In the genomic region with DNA sequence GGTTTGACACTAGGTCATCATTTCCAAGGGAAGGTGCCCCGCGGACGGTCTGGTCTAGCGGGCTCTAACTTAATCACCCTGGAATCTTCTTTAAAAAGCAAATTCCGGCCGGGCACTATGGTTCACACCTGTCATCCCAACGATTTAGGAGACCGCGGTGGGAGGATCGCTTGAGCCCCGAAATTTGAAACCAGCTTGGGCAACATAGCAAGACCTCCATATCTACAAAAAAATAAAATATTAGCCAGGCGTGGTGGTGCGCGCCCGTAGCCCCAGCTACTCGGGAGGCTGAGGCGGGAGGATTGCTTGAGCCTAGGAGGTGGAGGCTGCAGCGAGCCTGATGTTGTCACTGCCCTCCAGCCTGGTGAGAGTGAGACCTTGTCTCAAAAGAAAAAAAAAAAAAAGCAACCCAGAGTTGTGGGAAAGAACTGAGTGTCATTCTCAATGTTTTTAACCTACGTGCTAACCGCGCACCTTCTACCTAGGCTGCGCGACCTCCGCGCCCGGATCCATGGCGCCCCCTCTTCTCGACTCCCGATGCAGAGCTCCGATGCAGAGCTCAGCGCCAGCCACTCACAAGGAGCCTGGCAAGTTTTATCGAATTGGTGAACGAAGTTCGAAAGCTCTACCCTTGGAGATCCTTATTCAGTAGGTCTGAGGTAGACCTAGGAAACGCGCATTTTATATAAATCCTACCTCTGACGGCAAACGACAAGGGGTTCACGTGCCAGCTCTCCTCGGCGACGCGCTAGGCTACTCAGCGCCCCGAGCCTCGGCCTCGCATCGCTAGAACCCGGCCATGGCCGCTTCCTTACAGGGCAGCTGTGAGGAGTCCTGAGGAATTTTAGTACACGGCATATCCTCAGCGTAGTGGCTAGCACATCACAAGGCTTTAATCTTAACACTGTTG, we compare ENCODE assay signal across 8 cellular contexts. TPM values are rescaled to one million over a fixed set of nuclear protein-coding genes. Genes with fewer than 3 reads are reported as not detected.
DNase-seq lines count a peak whose midpoint lies in the region; ATAC-seq and TF ChIP-seq lines count a peak whose summit lies in the region.

No MANE protein-coding gene starts in this region.

- POLR2A ChIA-PET in activated B cell treated with CpG ODN at 0.5 μM for 24 hours (lab: Charles Lee): interaction anchor here (0.6 to 1.6 kb wide), 12 partner anchors 40 to 652 kb away, joined by 3 to 7 read pairs (median 5); partner anchors contain the start of genes ANKRD12, RALBP1 and VAPA

- peak; percentile 10 for DNase-seq in GM19238 (ENCODE audit: insufficient read length, low spot score)
- no peak for DNase-seq in activated B cell treated with CpG ODN at 0.5 μM for 24 hours
- no peak for DNase-seq in fibroblast of lung (ENCODE audit: low read depth in 2 of 2)
- no peak for DNase-seq in omental fat pad (ENCODE audit: low spot score)
- DNase-seq in NCI-H226: no peak
- no peak for DNase-seq in LoVo (ENCODE audit: low spot score)

- intact Hi-C loops in activated B cell treated with CpG ODN at 0.5 μM for 24 hours (cut with micrococcal nuclease): loop anchor here (1.0 to 10.0 kb wide), 10 partner anchors 71 to 1191 kb away; partner anchors contain the start of genes ANKRD12, NAPG, NDUFV2 and RAB12

- ATAC-seq in HG03175 (IDR thresholded peaks at IDR 0.05; ENCODE audit: unreplicated experiment) (peak; percentile 32), activated B cell treated with CpG ODN at 0.5 μM for 24 hours (ENCODE audit: low read depth) (peak; percentile 11), omental fat pad (ENCODE audit: low FRiP score) (peak; percentile 62)

- H4K20me1 ChIP-seq in BLaER1 (no peaks in the 10 kb centered on the region), fibroblast of lung (ENCODE audit: control insufficient read depth, extremely low read depth, insufficient read depth, low read length) (no peaks in the 10 kb centered on the region)

- no peaks in the 10 kb centered on the region for H3K36me3 Mint-ChIP-seq in activated B cell treated with CpG ODN at 0.5 μM for 24 hours (ENCODE audit: low read depth)

- H3K4me3 Mint-ChIP-seq in activated B cell treated with CpG ODN at 0.5 μM for 24 hours: peak overlapping the region; percentile 89

- H3K9me3 Mint-ChIP-seq in activated B cell treated with CpG ODN at 0.5 μM for 24 hours: peaks cover 2% of the 10 kb centered on the region

- H3K4me1 ChIP-seq in BLaER1 (peaks cover 17% of the 10 kb centered on the region), fibroblast of lung (ENCODE audit: control insufficient read depth, extremely low read depth, insufficient read depth, low read length) (peaks cover 2% of the 10 kb centered on the region)

- H3K4me2 ChIP-seq in BLaER1 (peak overlapping the region; percentile 82), fibroblast of lung (ENCODE audit: extremely low read depth, insufficient read depth, low read length) (peak overlapping the region; percentile 96)

- peaks cover 26% of the 10 kb centered on the region for H3K79me2 ChIP-seq in fibroblast of lung (ENCODE audit: control insufficient read depth, insufficient read depth, low read length)

- peaks cover 20% of the 10 kb centered on the region for H3K4me1 Mint-ChIP-seq in activated B cell treated with CpG ODN at 0.5 μM for 24 hours

- H3K27me3 ChIP-seq in BLaER1 (no peaks in the 10 kb centered on the region), fibroblast of lung (ENCODE audit: control insufficient read depth, insufficient read depth, low read length) (no peaks in the 10 kb centered on the region)

- CTCF ChIA-PET in activated B cell treated with CpG ODN at 0.5 μM for 24 hours (lab: Charles Lee): interaction anchor here (1.0 kb wide), 1 partner anchor 261 kb away, joined by 5 read pairs; no protein-coding TSS in a partner anchor

- peaks cover 9% of the 10 kb centered on the region for H3K36me3 ChIP-seq in BLaER1
- no peaks in the 10 kb centered on the region for H3K36me3 ChIP-seq in fibroblast of lung (ENCODE audit: control insufficient read depth, insufficient read depth, low read length)

- H3K27ac ChIP-seq in BLaER1 (no peak overlapping the region), fibroblast of lung (ENCODE audit: insufficient read depth, low read length) (peak overlapping the region; percentile 82)

- H3K9me3 ChIP-seq in BLaER1 (peaks cover 17% of the 10 kb centered on the region), fibroblast of lung (ENCODE audit: control insufficient read depth, insufficient read depth, low read depth, low read length) (no peaks in the 10 kb centered on the region)

- TF ChIP-seq CTCF in activated B cell treated with CpG ODN at 0.5 μM for 24 hours (IDR thresholded peaks at IDR 0.05) (no peak), fibroblast of lung (conservative IDR thresholded peaks at IDR 0.05 in 1 of 2, IDR thresholded peaks at IDR 0.05 in 1 of 2; ENCODE audit: low read depth in 1 of 2, low read length in 2 of 2) (no peak), omental fat pad (IDR thresholded peaks at IDR 0.05) (no peak)

- peak overlapping the region; percentile 60 for H3K4me3 ChIP-seq in BLaER1
- H3K4me3 ChIP-seq in fibroblast of lung (replicated peaks in 1 of 4; ENCODE audit: control extremely low read depth in 1 of 4, insufficient read depth in 1 of 4, low read depth in 3 of 4, low read length in 4 of 4): peak overlapping the region; percentile 59 to 80 (median 69)

- H3K9ac ChIP-seq in BLaER1 (no peak overlapping the region; the same call in 1 of the 2 replicates), fibroblast of lung (ENCODE audit: insufficient read depth, low read length) (peak overlapping the region; percentile 67)

- H3K27me3 Mint-ChIP-seq in activated B cell treated with CpG ODN at 0.5 μM for 24 hours: no peaks in the 10 kb centered on the region

- H2AFZ ChIP-seq in fibroblast of lung (ENCODE audit: low read length): peak overlapping the region; percentile 93

- peak overlapping the region; percentile 60 for H3K27ac Mint-ChIP-seq in activated B cell treated with CpG ODN at 0.5 μM for 24 hours

RNA-seq across cellular contexts. Expression of gene TWSG1, which starts 0.9 kb away (rescaled TPM):
- 4.1 and 4.8 TPM in 2 replicates for total RNA-seq in activated B cell treated with CpG ODN at 0.5 μM for 24 hours
- 170 and 216 TPM in 2 replicates for total RNA-seq in fibroblast of lung
- polyA plus RNA-seq in fibroblast of lung: 171 and 188 TPM in 2 replicates
- 107 and 118 TPM in 2 replicates for polyA plus RNA-seq in fibroblast of lung (2012)
- polyA minus RNA-seq in fibroblast of lung (ENCODE audit: low replicate concordance): 120 and 175 TPM in 2 replicates
- total RNA-seq in omental fat pad: 10 to 100 TPM; 21.0 to 30.4 (median 27.4) TPM

Comparison
In these comparisons a context has a peak if more than half of its experiments do, and no peak if none do; other contexts are left out.
1. ATAC-seq: peak in every context shown above with its lines; median percentile 62 in omental fat pad; 32 in HG03175; 11 in activated B cell treated with CpG ODN at 0.5 μM for 24 hours.